Comparison of ENCODE assay signal across 10 cellular contexts in genomic region chr3:46406440-46406785, GRCh38. TPM values are rescaled to one million over a fixed set of nuclear protein-coding genes. Genes with fewer than 3 reads are reported as not detected.
DNase-seq lines count a peak whose midpoint lies in the region; ATAC-seq and TF ChIP-seq lines count a peak whose summit lies in the region.
"Had no signal": no experiment of that assay in that cellular context is flagged by ENCODE, and none has a peak within 500 bp of the region (broad histone marks: within the 10 kb centered on the region; RNA-seq: fewer than 3 reads in every experiment).

No MANE protein-coding gene starts in this region.

- no peak overlapping the region for H3K27ac ChIP-seq in CD8-positive, alpha-beta T cell (ENCODE audit: low read depth, low read length)
- H3K27ac ChIP-seq in OCI-LY3 (ENCODE audit: low read length) (no peak overlapping the region), esophagus squamous epithelium (peak overlapping the region; percentile 55 to 89 (median 70))
- H3K27ac ChIP-seq: RWPE1 had no signal

- H3K36me3 ChIP-seq in CD8-positive, alpha-beta T cell (ENCODE audit: insufficient read depth, low read length), result no peaks in the 10 kb centered on the region
- no peaks in the 10 kb centered on the region for H3K36me3 ChIP-seq in OCI-LY3 (replicated peaks; ENCODE audit: low read depth, low read length)
- no peaks in the 10 kb centered on the region for H3K36me3 ChIP-seq in esophagus squamous epithelium

- no peak for TF ChIP-seq POLR2A in esophagus squamous epithelium (IDR thresholded peaks at IDR 0.05)

- TF ChIP-seq CTCF in CD8-positive, alpha-beta T cell (IDR thresholded peaks at IDR 0.05), result no peak
- TF ChIP-seq CTCF in OCI-LY3 (IDR thresholded peaks at IDR 0.05; ENCODE audit: low read depth, low read length), result no peak
- no peak for TF ChIP-seq CTCF in esophagus squamous epithelium (IDR thresholded peaks at IDR 0.05)

- H3K4me3 Mint-ChIP-seq in CD8-positive, alpha-beta T cell, result peak overlapping the region; percentile 81

- H3K9me3 ChIP-seq in CD8-positive, alpha-beta T cell (ENCODE audit: low read length), result no peaks in the 10 kb centered on the region
- H3K9me3 ChIP-seq in OCI-LY3 (ENCODE audit: insufficient read depth, low read length), result no peaks in the 10 kb centered on the region
- no peaks in the 10 kb centered on the region for H3K9me3 ChIP-seq in esophagus squamous epithelium

- CTCF ChIA-PET in CD8-positive, alpha-beta T cell (lab: Charles Lee), result interaction anchor here (1.2 to 2.3 kb wide), 2 partner anchors 10 to 82 kb away, joined by 3 to 8 read pairs; no protein-coding TSS in a partner anchor

- peak overlapping the region; percentile 89 for H3K27ac Mint-ChIP-seq in CD8-positive, alpha-beta T cell

- H3K4me1 ChIP-seq in CD8-positive, alpha-beta T cell (ENCODE audit: insufficient read depth, low read length), result peaks cover 24% of the 10 kb centered on the region
- H3K4me1 ChIP-seq in OCI-LY3 (ENCODE audit: low read length) (peaks cover 24% of the 10 kb centered on the region), esophagus squamous epithelium (peaks cover 0 to 40% (median 3%) of the 10 kb centered on the region in 3 donors)

- peak overlapping the region; percentile 56 for H3K4me2 ChIP-seq in OCI-LY3 (ENCODE audit: low read length)

- no peak for DNase-seq in CD8-positive, alpha-beta T cell
- DNase-seq in esophagus squamous epithelium (lab: John Stamatoyannopoulos, UW), result no peak
- DNase-seq in sciatic nerve (ENCODE audit: low spot score), result peak; percentile 49
- no peak for DNase-seq in activated gamma-delta T cell treated with Interleukin-2 at 50 U/mL for 16 hours
- no peak for DNase-seq in central memory CD4-positive, alpha-beta T cell
- no peak for DNase-seq in NCI-H2029 (lab: John Stamatoyannopoulos, UW)
- DNase-seq in NCI-H2081 (lab: John Stamatoyannopoulos, UW), result no peak

- H3K4me1 Mint-ChIP-seq in CD8-positive, alpha-beta T cell (ENCODE audit: low read depth), result peaks cover 36% of the 10 kb centered on the region

- H3K9me3 Mint-ChIP-seq in CD8-positive, alpha-beta T cell, result no peaks in the 10 kb centered on the region

- H3K4me3 ChIP-seq in CD8-positive, alpha-beta T cell (ENCODE audit: low read depth, low read length), result no peak overlapping the region
- H3K4me3 ChIP-seq in OCI-LY3 (ENCODE audit: low read length), result peak overlapping the region; percentile 58; the same call in 1 of the 2 replicates
- H3K4me3 ChIP-seq in esophagus squamous epithelium, result no peak overlapping the region

- no peak for ATAC-seq in CD8-positive, alpha-beta T cell
- peak; percentile 50 for ATAC-seq in sciatic nerve

- no peaks in the 10 kb centered on the region for H4K20me1 ChIP-seq in OCI-LY3 (ENCODE audit: insufficient read depth, low read length)

- H3K36me3 Mint-ChIP-seq in CD8-positive, alpha-beta T cell, result peaks cover 4% of the 10 kb centered on the region

- intact Hi-C loops in CD8-positive, alpha-beta T cell (cut with DNase I, micrococcal nuclease), result no loop called here
- intact Hi-C loops in esophagus squamous epithelium (cut with DNase I), result no loop called here
- intact Hi-C loops in sciatic nerve (cut with DNase I), result no loop called here

- peaks cover 2% of the 10 kb centered on the region for H3K27me3 ChIP-seq in CD8-positive, alpha-beta T cell (ENCODE audit: insufficient read depth, low read length)
- H3K27me3 ChIP-seq in OCI-LY3 (ENCODE audit: low read depth, low read length) (peaks cover 15% of the 10 kb centered on the region), esophagus squamous epithelium (peaks cover 0 to 4% (median 0%) of the 10 kb centered on the region in 4 donors)

- H3K27me3 Mint-ChIP-seq in CD8-positive, alpha-beta T cell (ENCODE audit: low read depth), result no peaks in the 10 kb centered on the region

- H3K79me2 ChIP-seq in OCI-LY3 (ENCODE audit: low read length), result no peaks in the 10 kb centered on the region

- peak overlapping the region; percentile 86 for H2AFZ ChIP-seq in OCI-LY3 (ENCODE audit: low read depth, low read length)

- 61 to 73% methylated on average over 4 of the region's 4 CpGs for WGBS in esophagus squamous epithelium, 2 donors

- no peak overlapping the region; the same call in 1 of the 2 replicates for H3K9ac ChIP-seq in OCI-LY3 (ENCODE audit: low read length)

- POLR2A ChIA-PET in CD8-positive, alpha-beta T cell (lab: Charles Lee), result no interaction called here

RNA-seq across cellular contexts. Expression of gene CCRL2, which starts 0.6 kb away (rescaled TPM):
- 1 to 10 TPM; 5.3 to 6.6 TPM for total RNA-seq in CD8-positive, alpha-beta T cell
- total RNA-seq in esophagus squamous epithelium (1 to 10 TPM in 2 of 4 donors, under 1 TPM in 1, not detected in 1; 0.48 to 1.5 (median 1.1) TPM), sciatic nerve (4.7 TPM)

RNA-seq across cellular contexts. Expression of gene CCR5, which starts 35.7 kb away (rescaled TPM):
- 1 to 10 TPM; 6.7 to 7.5 TPM for total RNA-seq in CD8-positive, alpha-beta T cell
- total RNA-seq in esophagus squamous epithelium, result 1 to 10 TPM in 2 of 4 donors, under 1 TPM in 2; 0.61 to 2.5 (median 0.93) TPM
- 3.6 TPM for total RNA-seq in sciatic nerve
- total RNA-seq: lung microvascular endothelial cell had no signal

RNA-seq across cellular contexts. Expression of gene CCR2, which starts 52.5 kb away (rescaled TPM):
- total RNA-seq in CD8-positive, alpha-beta T cell, result under 1 TPM; 0.62 to 0.67 TPM
- total RNA-seq in esophagus squamous epithelium, result 1 to 10 TPM in 3 of 4 donors, under 1 TPM in 1; 0.40 to 6.0 (median 1.9) TPM
- 3.7 TPM for total RNA-seq in sciatic nerve
- total RNA-seq: lung microvascular endothelial cell had no signal

RNA-seq across cellular contexts. Expression of gene LTF, which starts 58.3 kb away (rescaled TPM):
- total RNA-seq in CD8-positive, alpha-beta T cell, result not detected
- total RNA-seq in esophagus squamous epithelium (100 to 1,000 TPM in 1 of 4 donors, 1 to 10 TPM in 2, under 1 TPM in 1; 0.57 to 204 (median 2.6) TPM), sciatic nerve (11.3 TPM)

Comparison
In these comparisons a context has a peak if more than half of its experiments do, and no peak if none do; other contexts are left out.
1. H3K27ac ChIP-seq: peak in esophagus squamous epithelium (4 of 4); none in CD8-positive, alpha-beta T cell (single experiment) and OCI-LY3 (single experiment).